Comparison of ENCODE assay signal across 9 cellular contexts in genomic region chr4:169492436-169493163, GRCh38.
DNase-seq lines count a peak whose midpoint lies in the region; ATAC-seq and TF ChIP-seq lines count a peak whose summit lies in the region.
"Had no signal": no experiment of that assay in that cellular context is flagged by ENCODE, and none has a peak within 500 bp of the region (broad histone marks: within the 10 kb centered on the region; RNA-seq: fewer than 3 reads in every experiment).

No MANE protein-coding gene starts in this region.

- ATAC-seq in CD8-positive, alpha-beta T cell, result peak; percentile 26
- peak; percentile 69 for ATAC-seq in GM18517 (IDR thresholded peaks at IDR 0.05; ENCODE audit: unreplicated experiment)
- peak; percentile 20 to 49 for ATAC-seq in activated T-cell treated with anti-CD3 and anti-CD28 coated beads, Interleukin-2, amount 50 U/mL, for 72 hours (replicated peaks in 1 of 2)
- ATAC-seq in left ventricle myocardium superior, result peak; percentile 27

- H3K9me3 ChIP-seq in CD8-positive, alpha-beta T cell (ENCODE audit: low read length), result no peaks in the 10 kb centered on the region

- DNase-seq in CD8-positive, alpha-beta T cell, result peak in 4 of 7 experiments; percentile 3 to 17 (median 4)
- DNase-seq in NCI-H1694 (lab: John Stamatoyannopoulos, UW) (peak; percentile 3), left ventricle myocardium superior (peak; percentile 19), inferior parietal cortex (ENCODE audit: extremely low spot score) (no peak), ecto neural progenitor cell (ENCODE audit: low spot score) (no peak)
- DNase-seq in activated T-cell treated with anti-CD3 and anti-CD28 coated beads, Interleukin-2, amount 50 U/mL, for 72 hours, result peak; percentile 15 to 38
- DNase-seq in stimulated activated CD8-positive, alpha-beta memory T cell treated with anti-CD3 and anti-CD28 coated beads, Interleukin-4, amount 100 ng/mL, for 48 hours, result peak; percentile 34

- H3K27ac ChIP-seq in CD8-positive, alpha-beta T cell (ENCODE audit: low read depth, low read length), result no peak overlapping the region

- no peaks in the 10 kb centered on the region for H3K4me1 ChIP-seq in CD8-positive, alpha-beta T cell (ENCODE audit: insufficient read depth, low read length)

- peak overlapping the region; percentile 41 for H3K27ac Mint-ChIP-seq in CD8-positive, alpha-beta T cell
- peak overlapping the region; percentile 70 for H3K27ac Mint-ChIP-seq in activated T-cell treated with anti-CD3 and anti-CD28 coated beads, Interleukin-2, amount 50 U/mL, for 72 hours
- H3K27ac Mint-ChIP-seq: T-helper 1 cell treated with Interleukin-12 subunit alpha and Interleukin-12 subunit beta and Interleukin-4 antibody, amounts not matched to agents 30 μg/mL and 1 μg/mL, for 36 hours had no signal

- H3K27me3 Mint-ChIP-seq in CD8-positive, alpha-beta T cell (ENCODE audit: low read depth), result no peaks in the 10 kb centered on the region
- no peaks in the 10 kb centered on the region for H3K27me3 Mint-ChIP-seq in activated T-cell treated with anti-CD3 and anti-CD28 coated beads, Interleukin-2, amount 50 U/mL, for 72 hours (ENCODE audit: low read depth)

- H3K36me3 ChIP-seq in CD8-positive, alpha-beta T cell (ENCODE audit: insufficient read depth, low read length), result no peaks in the 10 kb centered on the region

- H3K4me3 Mint-ChIP-seq in CD8-positive, alpha-beta T cell, result no peak overlapping the region
- H3K4me3 Mint-ChIP-seq in activated T-cell treated with anti-CD3 and anti-CD28 coated beads, Interleukin-2, amount 50 U/mL, for 72 hours, result no peak overlapping the region
- H3K4me3 Mint-ChIP-seq: T-helper 1 cell treated with Interleukin-12 subunit alpha and Interleukin-12 subunit beta and Interleukin-4 antibody, amounts not matched to agents 30 μg/mL and 1 μg/mL, for 36 hours had no signal

- no peak overlapping the region for H3K4me3 ChIP-seq in CD8-positive, alpha-beta T cell (ENCODE audit: low read depth, low read length)

- CTCF ChIA-PET in CD8-positive, alpha-beta T cell (lab: Charles Lee), result interaction anchor here (0.5 to 1.6 kb wide), 2 partner anchors 12 to 569 kb away, joined by 3 to 14 read pairs; no protein-coding TSS in a partner anchor

- POLR2A ChIA-PET in CD8-positive, alpha-beta T cell (lab: Charles Lee), result no interaction called here

- H3K9me3 Mint-ChIP-seq in CD8-positive, alpha-beta T cell, result peaks cover 6% of the 10 kb centered on the region
- peaks cover 2 to 3% of the 10 kb centered on the region in 2 donors for H3K9me3 Mint-ChIP-seq in activated T-cell treated with anti-CD3 and anti-CD28 coated beads, Interleukin-2, amount 50 U/mL, for 72 hours
- H3K9me3 Mint-ChIP-seq: T-helper 1 cell treated with Interleukin-12 subunit alpha and Interleukin-12 subunit beta and Interleukin-4 antibody, amounts not matched to agents 30 μg/mL and 1 μg/mL, for 36 hours had no signal

- TF ChIP-seq CTCF in CD8-positive, alpha-beta T cell (IDR thresholded peaks at IDR 0.05), result peak; percentile 50

- intact Hi-C loops in CD8-positive, alpha-beta T cell (cut with DNase I, micrococcal nuclease), result no loop called here
- intact Hi-C loops in left ventricle myocardium superior (cut with micrococcal nuclease), result no loop called here

- H3K4me1 Mint-ChIP-seq in CD8-positive, alpha-beta T cell (ENCODE audit: low read depth), result peaks cover 3% of the 10 kb centered on the region
- H3K4me1 Mint-ChIP-seq in activated T-cell treated with anti-CD3 and anti-CD28 coated beads, Interleukin-2, amount 50 U/mL, for 72 hours (ENCODE audit: low read depth), result no peaks in the 10 kb centered on the region

- H3K27me3 ChIP-seq in CD8-positive, alpha-beta T cell (ENCODE audit: insufficient read depth, low read length), result no peaks in the 10 kb centered on the region

- H3K36me3 Mint-ChIP-seq in CD8-positive, alpha-beta T cell, result peaks cover 26% of the 10 kb centered on the region
- peaks cover 6 to 7% of the 10 kb centered on the region in 2 donors for H3K36me3 Mint-ChIP-seq in activated T-cell treated with anti-CD3 and anti-CD28 coated beads, Interleukin-2, amount 50 U/mL, for 72 hours (ENCODE audit: insufficient read depth in 2 of 2)

Comparison
In these comparisons a context has a peak if more than half of its experiments do, and no peak if none do; other contexts are left out.
1. DNase-seq: peak in CD8-positive, alpha-beta T cell (4 of 7), NCI-H1694 (single experiment), activated T-cell treated with anti-CD3 and anti-CD28 coated beads, Interleukin-2, amount 50 U/mL, for 72 hours (2 of 2), left ventricle myocardium superior (single experiment) and stimulated activated CD8-positive, alpha-beta memory T cell treated with anti-CD3 and anti-CD28 coated beads, Interleukin-4, amount 100 ng/mL, for 48 hours (single experiment); none in inferior parietal cortex (single experiment) and ecto neural progenitor cell (single experiment).
2. Peak in every context shown above with its lines, with median percentiles within 50 percentile points of each other: ATAC-seq.